18 cellular contexts compared by ENCODE assay signal in the genomic region with DNA sequence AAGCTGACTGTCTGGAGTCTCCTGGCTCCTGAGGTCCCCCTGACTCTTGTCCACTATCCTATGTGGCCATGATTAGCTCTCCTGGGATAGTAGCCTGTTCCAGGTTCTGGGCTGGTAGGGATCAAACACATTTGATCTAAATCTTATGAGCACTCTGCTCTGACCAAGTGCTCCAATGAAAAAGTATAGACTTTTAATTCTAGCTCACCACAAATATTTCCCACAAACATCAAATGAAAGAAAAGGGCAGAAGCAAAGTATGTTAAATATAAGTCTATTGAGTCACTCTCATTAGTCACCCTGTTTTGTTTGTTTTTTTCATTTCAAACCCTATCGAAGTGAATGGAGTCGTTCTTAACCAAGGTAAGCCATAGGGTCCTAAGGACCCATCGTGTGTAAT. TPM values are rescaled to one million over a fixed set of nuclear protein-coding genes. Genes with fewer than 3 reads are reported as not detected.
DNase-seq lines count a peak whose midpoint lies in the region; ATAC-seq, FAIRE-seq and TF ChIP-seq lines count a peak whose summit lies in the region.
"Had no signal": no experiment of that assay in that cellular context is flagged by ENCODE, and none has a peak within 500 bp of the region (broad histone marks: within the 10 kb centered on the region; RNA-seq: fewer than 3 reads in every experiment).

No MANE protein-coding gene starts in this region.

- CTCF ChIA-PET in HepG2 (lab: Yijun Ruan, JAX; ENCODE audit: low intra/inter-chr PET ratio, low total read pairs), result no interaction called here
- CTCF ChIA-PET in SK-N-SH (lab: Yijun Ruan, JAX), result interaction anchor here (0.6 kb wide), 1 partner anchor 105 kb away, joined by 4 read pairs; no protein-coding TSS in a partner anchor
- CTCF ChIA-PET in CD4-positive, alpha-beta memory T cell (lab: Charles Lee; ENCODE audit: partially characterized antibody), result interaction anchor here (1.2 kb wide), 1 partner anchor 39 kb away, joined by 3 read pairs; the partner anchor contains the start of gene NEDD4L

- H3K36me3 ChIP-seq in HepG2 (replicated peaks in 1 of 2; ENCODE audit: control insufficient read depth in 1 of 2, insufficient read depth in 2 of 2, low read length in 2 of 2), result no peaks in the 10 kb centered on the region
- no peaks in the 10 kb centered on the region for H3K36me3 ChIP-seq in right lobe of liver
- no peaks in the 10 kb centered on the region for H3K36me3 ChIP-seq in SK-N-SH (replicated peaks in 1 of 2; ENCODE audit: control insufficient read depth in 1 of 2, insufficient read depth in 2 of 2, low read length in 1 of 2)
- H3K36me3 ChIP-seq in prostate gland, result no peaks in the 10 kb centered on the region
- no peaks in the 10 kb centered on the region for H3K36me3 ChIP-seq in CD4-positive, alpha-beta memory T cell (ENCODE audit: insufficient read depth, low read length)
- H3K36me3 ChIP-seq: cardiac muscle cell, thyroid gland had no signal

- TF ChIP-seq CTCF in HepG2 (CRISPR knock-in tag; IDR thresholded peaks at IDR 0.05), result no peak
- TF ChIP-seq CTCF in right lobe of liver (IDR thresholded peaks at IDR 0.05), result no peak
- TF ChIP-seq CTCF in SK-N-SH (IDR thresholded peaks at IDR 0.05), result no peak
- no peak for TF ChIP-seq CTCF in fibroblast of the aortic adventitia (IDR thresholded peaks at IDR 0.05; ENCODE audit: insufficient read depth, low read length)
- no peak for TF ChIP-seq CTCF in prostate gland (IDR thresholded peaks at IDR 0.05)

- no peak for TF ChIP-seq POLR2A in HepG2 (IDR thresholded peaks at IDR 0.05; ENCODE audit: insufficient read depth in 1 of 2, low read depth in 2 of 2, low read length in 2 of 2)
- TF ChIP-seq POLR2A in right lobe of liver (IDR thresholded peaks at IDR 0.05), result no peak
- TF ChIP-seq POLR2A in prostate gland (IDR thresholded peaks at IDR 0.05), result no peak

- POLR2A ChIA-PET in HepG2 (lab: Yijun Ruan, JAX) (interaction anchor here (1.5 to 2.4 kb wide), 3 partner anchors 9 to 410 kb away, joined by 3 to 11 read pairs (median 6); no protein-coding TSS in a partner anchor), SK-N-SH (lab: Yijun Ruan, JAX) (no interaction called here)
- POLR2A ChIA-PET in CD4-positive, alpha-beta memory T cell (lab: Charles Lee; ENCODE audit: partially characterized antibody), result no interaction called here

- no peaks in the 10 kb centered on the region for H3K4me1 Mint-ChIP-seq in CD4-positive, alpha-beta memory T cell
- H3K4me1 Mint-ChIP-seq: activated B cell treated with CpG ODN at 0.5 μM for 24 hours, natural killer cell had no signal

- no peak overlapping the region for H3K4me3 Mint-ChIP-seq in CD4-positive, alpha-beta memory T cell
- H3K4me3 Mint-ChIP-seq: activated B cell treated with CpG ODN at 0.5 μM for 24 hours; activated T-cell treated with anti-CD3 and anti-CD28 coated beads, Interleukin-2, amount 50 U/mL, for 24 hours; natural killer cell had no signal

- no peaks in the 10 kb centered on the region for H3K9me2 ChIP-seq in SK-N-SH

- H3K4me3 ChIP-seq in HepG2 (replicated peaks in 1 of 3; ENCODE audit: insufficient read depth in 1 of 3, low read depth in 2 of 3, low read length in 3 of 3) (no peak overlapping the region), right lobe of liver (no peak overlapping the region), SK-N-SH (ENCODE audit: low read depth in 2 of 2, low read length in 1 of 2) (no peak overlapping the region), fibroblast of the aortic adventitia (ENCODE audit: low read depth, low read length) (no peak overlapping the region), prostate gland (no peak overlapping the region)
- H3K4me3 ChIP-seq in CD4-positive, alpha-beta memory T cell (ENCODE audit: low read length in 2 of 2), result no peak overlapping the region
- H3K4me3 ChIP-seq: cardiac muscle cell, skin epidermis, thyroid gland had no signal

- ATAC-seq in HepG2 (no peak), right lobe of liver (no peak), GM21825 (IDR thresholded peaks at IDR 0.05; ENCODE audit: unreplicated experiment) (no peak)
- ATAC-seq: esophagus mucosa, natural killer cell had no signal

- in situ Hi-C loops in HepG2 (cut with HindIII; ENCODE audit: extremely low pct_ligation_motif_present, low pct_unique_long_range_greater_than_20kb), result loop anchor here (25.0 kb wide), 1 partner anchor 658 kb away; the partner anchor contains the start of gene MALT1

- no peaks in the 10 kb centered on the region for H3K36me3 Mint-ChIP-seq in CD4-positive, alpha-beta memory T cell
- H3K36me3 Mint-ChIP-seq: natural killer cell had no signal

- no TSS peak for BruUV-seq in HepG2 (replicated peaks; lab: Mats Ljungman, UMichigan)

- H3K9ac ChIP-seq in HepG2 (ENCODE audit: insufficient read depth, low read depth, low read length) (no peak overlapping the region), SK-N-SH (no peak overlapping the region)

- no peaks in the 10 kb centered on the region for H3K27me3 ChIP-seq in HepG2 (ENCODE audit: control insufficient read depth in 1 of 2, insufficient read depth in 2 of 2, low read length in 2 of 2)
- H3K27me3 ChIP-seq in right lobe of liver, result no peaks in the 10 kb centered on the region
- no peaks in the 10 kb centered on the region for H3K27me3 ChIP-seq in SK-N-SH (ENCODE audit: insufficient read depth)
- H3K27me3 ChIP-seq in prostate gland (replicated peaks; ENCODE audit: insufficient read depth), result no peaks in the 10 kb centered on the region
- H3K27me3 ChIP-seq in CD4-positive, alpha-beta memory T cell (ENCODE audit: insufficient read depth, low read length), result no peaks in the 10 kb centered on the region
- H3K27me3 ChIP-seq: cardiac muscle cell, thyroid gland had no signal

- H3K4me2 ChIP-seq in HepG2 (ENCODE audit: low read depth, low read length) (no peak overlapping the region), SK-N-SH (peak overlapping the region; percentile 54; the same call in 1 of the 2 replicates)

- no peak overlapping the region for H3K27ac Mint-ChIP-seq in CD4-positive, alpha-beta memory T cell
- H3K27ac Mint-ChIP-seq: activated B cell treated with CpG ODN at 0.5 μM for 24 hours; activated T-cell treated with anti-CD3 and anti-CD28 coated beads, Interleukin-2, amount 50 U/mL, for 24 hours; natural killer cell had no signal

- H3F3A ChIP-seq in SK-N-SH (replicated peaks; ENCODE audit: insufficient read depth), result peaks cover 5% of the 10 kb centered on the region

- TF ChIP-seq RAD21 in HepG2 (CRISPR knock-in tag; IDR thresholded peaks at IDR 0.05) (no peak), SK-N-SH (IDR thresholded peaks at IDR 0.05; ENCODE audit: low read length) (no peak)

- H3K79me2 ChIP-seq in HepG2 (ENCODE audit: insufficient read depth, low read length) (no peaks in the 10 kb centered on the region), SK-N-SH (ENCODE audit: insufficient read depth) (no peaks in the 10 kb centered on the region)

- H3K27ac ChIP-seq in HepG2 (ENCODE audit: extremely low read length, insufficient read depth, low read length) (no peak overlapping the region), right lobe of liver (no peak overlapping the region), SK-N-SH (ENCODE audit: low read depth in 2 of 2, low read length in 1 of 2) (peak overlapping the region in 1 of 2 experiments; percentile 50; a peak in 2 of 4 replicates), prostate gland (no peak overlapping the region)
- no peak overlapping the region for H3K27ac ChIP-seq in CD4-positive, alpha-beta memory T cell (ENCODE audit: low read depth, low read length)
- H3K27ac ChIP-seq: cardiac muscle cell, thyroid gland had no signal

- 51% methylated on average over 3 of the region's 3 CpGs for WGBS in HepG2 (ENCODE audit: low lambda C conversion rate)
- WGBS in right lobe of liver (ENCODE audit: insufficient coverage, low coverage, low lambda C conversion rate, missing lambda C conversion rate), result 92% methylated on average over 3 of the region's 3 CpGs
- 43% methylated on average over 3 of the region's 3 CpGs for WGBS in SK-N-SH (ENCODE audit: low lambda C conversion rate)
- 86% methylated on average over 3 of the region's 3 CpGs for WGBS in prostate gland

- no peaks in the 10 kb centered on the region for H3K9me3 Mint-ChIP-seq in CD4-positive, alpha-beta memory T cell
- H3K9me3 Mint-ChIP-seq: activated B cell treated with CpG ODN at 0.5 μM for 24 hours; activated T-cell treated with anti-CD3 and anti-CD28 coated beads, Interleukin-2, amount 50 U/mL, for 24 hours; natural killer cell had no signal

- H4K20me1 ChIP-seq in HepG2 (ENCODE audit: insufficient read depth, low read length) (no peaks in the 10 kb centered on the region), SK-N-SH (ENCODE audit: insufficient read depth) (no peaks in the 10 kb centered on the region)

- H2AFZ ChIP-seq in HepG2 (ENCODE audit: low read length), result no peak overlapping the region
- H2AFZ ChIP-seq in SK-N-SH (ENCODE audit: low read depth), result no peak overlapping the region

- no peaks in the 10 kb centered on the region for H3K9me3 ChIP-seq in HepG2 (ENCODE audit: low read length)
- no peaks in the 10 kb centered on the region for H3K9me3 ChIP-seq in right lobe of liver
- no peaks in the 10 kb centered on the region for H3K9me3 ChIP-seq in SK-N-SH
- H3K9me3 ChIP-seq in prostate gland, result no peaks in the 10 kb centered on the region
- H3K9me3 ChIP-seq in CD4-positive, alpha-beta memory T cell (ENCODE audit: control insufficient read depth in 1 of 2, low read length in 2 of 2), result no peaks in the 10 kb centered on the region
- H3K9me3 ChIP-seq: thyroid gland had no signal

- DNase-seq in HepG2 (ENCODE audit: low spot score), result peak; percentile 61
- DNase-seq in right lobe of liver, result no peak
- DNase-seq in SK-N-SH, result no peak
- DNase-seq in fibroblast of the aortic adventitia (ENCODE audit: low read depth), result peak; percentile 56
- no peak for DNase-seq in NCI-H1417 treated with DMSO at 0.1 percent for 48 hours (lab: John Stamatoyannopoulos, UW)
- DNase-seq in prostate gland (ENCODE audit: low spot score), result no peak
- no peak for DNase-seq in CD4-positive, alpha-beta memory T cell
- DNase-seq: activated B cell treated with CpG ODN at 0.5 μM for 24 hours; activated T-cell treated with anti-CD3 and anti-CD28 coated beads, Interleukin-2, amount 50 U/mL, for 24 hours; GDM1; natural killer cell; NCI-H1436 treated with DMSO at 0.1 percent for 48 hours; NCI-H748 treated with DMSO at 0.1 percent for 48 hours; thyroid gland had no signal

- no peak for FAIRE-seq in HepG2 (lab: Jason Lieb, UNC)

- peaks cover 7 to 20% of the 10 kb centered on the region in 2 donors for H3K27me3 Mint-ChIP-seq in CD4-positive, alpha-beta memory T cell

- TF ChIP-seq EP300 in HepG2 (IDR thresholded peaks at IDR 0.05; ENCODE audit: low read depth in 2 of 2, low read length in 2 of 2), result peak in 1 of 2 experiments; percentile 34; a peak in 1 of 4 replicates
- TF ChIP-seq EP300 in HepG2 (CRISPR knock-in tag; IDR thresholded peaks at IDR 0.05; ENCODE audit: borderline replicate concordance), result no peak
- TF ChIP-seq EP300 in SK-N-SH (IDR thresholded peaks at IDR 0.05; ENCODE audit: borderline replicate concordance in 1 of 2, low read depth in 1 of 2, low read length in 1 of 2), result no peak

- peaks cover 19% of the 10 kb centered on the region for H3K4me1 ChIP-seq in HepG2 (ENCODE audit: insufficient read depth, low read length)
- H3K4me1 ChIP-seq in right lobe of liver, result no peaks in the 10 kb centered on the region
- 0 out of 4 replicates have a peak, but pooled peaks cover 0 to 3% of the 10 kb centered on the region in 2 experiments for H3K4me1 ChIP-seq in SK-N-SH (ENCODE audit: control insufficient read depth in 1 of 2, insufficient read depth in 2 of 2, low read depth in 1 of 2, low read length in 1 of 2)
- H3K4me1 ChIP-seq in prostate gland (replicated peaks), result no peaks in the 10 kb centered on the region
- H3K4me1 ChIP-seq in CD4-positive, alpha-beta memory T cell (ENCODE audit: insufficient read depth, low read length), result no peaks in the 10 kb centered on the region
- H3K4me1 ChIP-seq: thyroid gland had no signal

- intact Hi-C loops in HepG2 (cut with micrococcal nuclease; ENCODE audit: unreplicated experiment) (no loop called here), right lobe of liver (cut with DNase I) (no loop called here), prostate gland (cut with DNase I) (no loop called here)
- intact Hi-C loops in CD4-positive, alpha-beta memory T cell (cut with micrococcal nuclease), result no loop called here

RNA-seq across cellular contexts. Expression of gene NEDD4L, which starts 39.7 kb away (rescaled TPM):
- total RNA-seq in HepG2 (2016; rRNA removed; fragmentation: Illumina TruSeq; extraction: Trizol) (155 and 168 TPM in 2 replicates), right lobe of liver (10 to 100 TPM; 21.5 to 41.0 (median 33.2) TPM), fibroblast of the aortic adventitia (ENCODE audit: low replicate concordance) (15.5 and 22.2 TPM in 2 replicates), prostate gland (100 to 1,000 TPM; 280 to 420 TPM)
- total RNA-seq in HepG2 (2016; cell fraction: cytosol; rRNA removed; fragmentation: Illumina TruSeq; extraction: Trizol; ENCODE audit: low read depth), result 227 and 244 TPM in 2 replicates
- total RNA-seq in HepG2 (2016; cell fraction: insoluble cytoplasmic fraction; rRNA removed; fragmentation: Illumina TruSeq; extraction: Trizol), result 149 and 168 TPM in 2 replicates
- total RNA-seq in HepG2 (2016; cell fraction: membrane; rRNA removed; fragmentation: Illumina TruSeq; extraction: Trizol), result 283 and 312 TPM in 2 replicates
- 149 and 177 TPM in 2 replicates for total RNA-seq in HepG2 (2016; cell fraction: nucleus; rRNA removed; fragmentation: Illumina TruSeq; extraction: Trizol)
- polyA plus RNA-seq in HepG2 (2011; rRNA removed) (390 and 395 TPM in 2 replicates), SK-N-SH (2012; rRNA removed) (11.0 and 13.2 TPM in 2 replicates)
- polyA plus RNA-seq in HepG2 (2011; cell fraction: cytosol; rRNA removed), result 327 and 388 TPM in 2 replicates
- polyA plus RNA-seq in HepG2 (2011; cell fraction: nucleus; rRNA removed), result 350 and 369 TPM in 2 replicates
- polyA plus RNA-seq in HepG2 (2012), result 315 and 342 TPM in 2 replicates
- 321 and 361 TPM in 2 replicates for polyA plus RNA-seq in HepG2 (2016; cell fraction: cytosol; fragmentation: Illumina TruSeq; extraction: Trizol; ENCODE audit: low read depth)
- 177 and 180 TPM in 2 replicates for polyA plus RNA-seq in HepG2 (2016; cell fraction: insoluble cytoplasmic fraction; fragmentation: Illumina TruSeq; extraction: Trizol; ENCODE audit: low read depth)
- polyA plus RNA-seq in HepG2 (2016; cell fraction: membrane; fragmentation: Illumina TruSeq; extraction: Trizol; ENCODE audit: low read depth), result 294 and 314 TPM in 2 replicates
- 244 and 256 TPM in 2 replicates for polyA plus RNA-seq in HepG2 (2016; cell fraction: nucleus; fragmentation: Illumina TruSeq; extraction: Trizol; ENCODE audit: insufficient read depth, low read depth)
- 51.4 and 283 TPM in 2 replicates for polyA minus RNA-seq in HepG2 (2011; rRNA and poly(A)+ RNA removed; ENCODE audit: low replicate concordance)
- 167 and 173 TPM in 2 replicates for polyA minus RNA-seq in HepG2 (2011; cell fraction: cytosol; rRNA and poly(A)+ RNA removed)
- 477 and 524 TPM in 2 replicates for polyA minus RNA-seq in HepG2 (2011; cell fraction: nucleus; rRNA and poly(A)+ RNA removed)
- polyA plus RNA-seq in SK-N-SH (2012; cell fraction: cytosol; rRNA removed), result 9.0 and 10.9 TPM in 2 replicates
- 22.0 and 24.4 TPM in 2 replicates for polyA plus RNA-seq in SK-N-SH (2012; cell fraction: nucleus; rRNA removed)
- 1 to 10 TPM; 2.8 to 3.5 TPM for total RNA-seq in CD4-positive, alpha-beta memory T cell
- polyA plus RNA-seq in CD4-positive, alpha-beta memory T cell, result 1 to 10 TPM; 4.0 to 4.1 TPM

Comparison
In these comparisons a context has a peak if more than half of its experiments do, and no peak if none do; other contexts are left out.
1. DNase-seq: peak in HepG2 (single experiment) and fibroblast of the aortic adventitia (single experiment); none in right lobe of liver (0 of 3), SK-N-SH (single experiment), NCI-H1417 treated with DMSO at 0.1 percent for 48 hours (single experiment), prostate gland (single experiment) and CD4-positive, alpha-beta memory T cell (0 of 5).
2. Of the 25 proteins assayed by ChIP-seq in both HepG2 and SK-N-SH: peak only in HepG2: none; only in SK-N-SH: FOSL2 and JUND; in both: none; in neither: 22; mixed calls (peak in some experiments, not most) for 1.